Comparison of ENCODE assay signal across 10 cellular contexts in genomic region chr12:110579239-110579888, GRCh38. TPM values are rescaled to one million over a fixed set of nuclear protein-coding genes. Genes with fewer than 3 reads are reported as not detected.
DNase-seq lines count a peak whose midpoint lies in the region; ATAC-seq and TF ChIP-seq lines count a peak whose summit lies in the region.
"Had no signal": no experiment of that assay in that cellular context is flagged by ENCODE, and none has a peak within 500 bp of the region (broad histone marks: within the 10 kb centered on the region; RNA-seq: fewer than 3 reads in every experiment).

No MANE protein-coding gene starts in this region.

- no peak for DNase-seq in activated CD8-positive, alpha-beta memory T cell treated with anti-CD3 and anti-CD28 coated beads, Interleukin-2, amount 10 ng/mL, durations not matched to agents 7 days and 5 days
- no peak for DNase-seq in activated CD8-positive, alpha-beta memory T cell treated with anti-CD3 and anti-CD28 coated beads for 24 hours
- DNase-seq in Peyer's patch, result no peak
- DNase-seq in effector memory CD4-positive, alpha-beta T cell, result no peak
- peak in 1 of 2 donors; percentile 51 for DNase-seq in gastrocnemius medialis
- DNase-seq in epidermal melanocyte (ENCODE audit: insufficient read length, low spot score), result no peak
- no peak for DNase-seq in NCI-H2107 treated with DMSO at 0.1 percent for 48 hours (lab: John Stamatoyannopoulos, UW; ENCODE audit: unreplicated experiment)
- no peak for DNase-seq in testis
- DNase-seq: caudate nucleus, NCI-H2081 had no signal

- no peaks in the 10 kb centered on the region for H3K9me3 Mint-ChIP-seq in activated CD8-positive, alpha-beta memory T cell treated with anti-CD3 and anti-CD28 coated beads, Interleukin-2, amount 10 ng/mL, durations not matched to agents 7 days and 5 days (ENCODE audit: low read depth)

- peaks cover 77% of the 10 kb centered on the region for H3K4me1 Mint-ChIP-seq in activated CD8-positive, alpha-beta memory T cell treated with anti-CD3 and anti-CD28 coated beads, Interleukin-2, amount 10 ng/mL, durations not matched to agents 7 days and 5 days

- H3K27ac Mint-ChIP-seq in activated CD8-positive, alpha-beta memory T cell treated with anti-CD3 and anti-CD28 coated beads, Interleukin-2, amount 10 ng/mL, durations not matched to agents 7 days and 5 days, result peak overlapping the region; percentile 98

- no peak for ATAC-seq in activated CD8-positive, alpha-beta memory T cell treated with anti-CD3 and anti-CD28 coated beads, Interleukin-2, amount 10 ng/mL, durations not matched to agents 7 days and 5 days
- ATAC-seq in gastrocnemius medialis, result peak; percentile 14 to 18

- CTCF ChIA-PET in activated CD8-positive, alpha-beta memory T cell treated with anti-CD3 and anti-CD28 coated beads, Interleukin-2, amount 10 ng/mL, durations not matched to agents 7 days and 5 days (lab: Charles Lee), result interaction anchor here (0.8 to 2.4 kb wide), 8 partner anchors 11 to 148 kb away, joined by 3 to 9 read pairs (median 5); partner anchors contain the start of genes ARPC3 and FAM216A

- 88 to 91% methylated on average over 13 of the region's 13 CpGs for WGBS in testis, 2 donors

- H3K4me1 ChIP-seq in Peyer's patch (peaks cover 0 to 77% (median 29%) of the 10 kb centered on the region in 4 donors), gastrocnemius medialis (peaks cover 78 to 80% of the 10 kb centered on the region in 2 donors), testis (peaks cover 40% of the 10 kb centered on the region)
- peaks cover 37% of the 10 kb centered on the region for H3K4me1 ChIP-seq in effector memory CD4-positive, alpha-beta T cell (ENCODE audit: control insufficient read depth, insufficient read depth, low read length, poor library complexity, severe bottlenecking)

- intact Hi-C loops in gastrocnemius medialis (cut with DNase I; ENCODE audit: low total_unique reads), result no loop called here
- intact Hi-C loops in testis (cut with DNase I; ENCODE audit: low total_unique reads), result no loop called here

- in situ Hi-C loops in gastrocnemius medialis (cut with MboI; ENCODE audit: low sequenced_read_pairs in 4 of 4), result no loop called here

- TF ChIP-seq CTCF in Peyer's patch (IDR thresholded peaks at IDR 0.05), result no peak
- TF ChIP-seq CTCF in gastrocnemius medialis (IDR thresholded peaks at IDR 0.05 in 4 of 5, conservative IDR thresholded peaks at IDR 0.05 in 1 of 5), result no peak
- TF ChIP-seq CTCF in testis (IDR thresholded peaks at IDR 0.05), result no peak

- H3K27me3 Mint-ChIP-seq in activated CD8-positive, alpha-beta memory T cell treated with anti-CD3 and anti-CD28 coated beads, Interleukin-2, amount 10 ng/mL, durations not matched to agents 7 days and 5 days, result no peaks in the 10 kb centered on the region

- TF ChIP-seq POLR2A in Peyer's patch (IDR thresholded peaks at IDR 0.05), result no peak
- TF ChIP-seq POLR2A in gastrocnemius medialis (IDR thresholded peaks at IDR 0.05), result no peak
- no peak for TF ChIP-seq POLR2A in testis (IDR thresholded peaks at IDR 0.05)

- H3K9me3 ChIP-seq in Peyer's patch (no peaks in the 10 kb centered on the region), gastrocnemius medialis (no peaks in the 10 kb centered on the region), testis (no peaks in the 10 kb centered on the region)
- H3K9me3 ChIP-seq in effector memory CD4-positive, alpha-beta T cell (ENCODE audit: control insufficient read depth, low read length), result no peaks in the 10 kb centered on the region

- no peak overlapping the region for H3K4me3 ChIP-seq in Peyer's patch
- H3K4me3 ChIP-seq in effector memory CD4-positive, alpha-beta T cell (ENCODE audit: insufficient read depth, low read depth, low read length, poor library complexity, severe bottlenecking), result peak overlapping the region; percentile 0
- H3K4me3 ChIP-seq in gastrocnemius medialis, result peak overlapping the region; percentile 6 to 67 (median 20)
- no peak overlapping the region for H3K4me3 ChIP-seq in testis

- H3K36me3 Mint-ChIP-seq in activated CD8-positive, alpha-beta memory T cell treated with anti-CD3 and anti-CD28 coated beads, Interleukin-2, amount 10 ng/mL, durations not matched to agents 7 days and 5 days, result peaks cover 19% of the 10 kb centered on the region

- H3K27ac ChIP-seq in Peyer's patch (peak overlapping the region; percentile 46 to 89 (median 76)), gastrocnemius medialis (peak overlapping the region; percentile 91 to 98 (median 94)), testis (no peak overlapping the region)
- H3K27ac ChIP-seq in effector memory CD4-positive, alpha-beta T cell (ENCODE audit: insufficient read depth, low read length, poor library complexity, severe bottlenecking), result peak overlapping the region; percentile 76

- H3K36me3 ChIP-seq in Peyer's patch (no peaks in the 10 kb centered on the region), gastrocnemius medialis (no peaks in the 10 kb centered on the region), testis (ENCODE audit: low read depth, missing control alignments) (no peaks in the 10 kb centered on the region)
- no peaks in the 10 kb centered on the region for H3K36me3 ChIP-seq in effector memory CD4-positive, alpha-beta T cell (ENCODE audit: control insufficient read depth, insufficient read depth, low read length)

- H3K4me3 Mint-ChIP-seq in activated CD8-positive, alpha-beta memory T cell treated with anti-CD3 and anti-CD28 coated beads, Interleukin-2, amount 10 ng/mL, durations not matched to agents 7 days and 5 days, result peak overlapping the region; percentile 66

- H3K27me3 ChIP-seq in Peyer's patch, result no peaks in the 10 kb centered on the region
- H3K27me3 ChIP-seq in effector memory CD4-positive, alpha-beta T cell (replicated peaks; ENCODE audit: control insufficient read depth, insufficient read depth, low read length, poor library complexity, severe bottlenecking), result no peaks in the 10 kb centered on the region
- H3K27me3 ChIP-seq in gastrocnemius medialis, result no peaks in the 10 kb centered on the region
- no peaks in the 10 kb centered on the region for H3K27me3 ChIP-seq in testis

RNA-seq across cellular contexts. Expression of gene PPTC7, which starts 3.8 kb away (rescaled TPM):
- total RNA-seq in activated CD8-positive, alpha-beta memory T cell treated with anti-CD3 and anti-CD28 coated beads, Interleukin-2, amount 10 ng/mL, durations not matched to agents 7 days and 5 days, result 10 to 100 TPM; 23.2 to 32.9 TPM
- total RNA-seq in Peyer's patch (10 to 100 TPM; 19.5 to 21.4 (median 20.1) TPM), gastrocnemius medialis (10 to 100 TPM; 27.6 to 85.8 (median 58.4) TPM), testis (10 to 100 TPM; 29.0 to 30.8 TPM)
- polyA plus RNA-seq in testis (ENCODE audit: insufficient read depth, low read depth, low replicate concordance), result 23.7 TPM

RNA-seq across cellular contexts. Expression of gene TCTN1, which starts 34.6 kb away (rescaled TPM):
- total RNA-seq in activated CD8-positive, alpha-beta memory T cell treated with anti-CD3 and anti-CD28 coated beads, Interleukin-2, amount 10 ng/mL, durations not matched to agents 7 days and 5 days, result 1 to 10 TPM; 5.5 to 5.8 TPM
- total RNA-seq in Peyer's patch (10 to 100 TPM in 2 of 4 donors, 1 to 10 TPM in 2; 9.1 to 53.6 (median 9.7) TPM), gastrocnemius medialis (10 to 100 TPM in 3 of 4 donors, 1 to 10 TPM in 1; 4.7 to 30.8 (median 22.7) TPM), testis (100 to 1,000 TPM in 1 of 2 donors, 10 to 100 TPM in 1; 75.3 to 109 TPM)
- 106 TPM for polyA plus RNA-seq in testis (ENCODE audit: insufficient read depth, low read depth, low replicate concordance)

Comparison
In these comparisons a context has a peak if more than half of its experiments do, and no peak if none do; other contexts are left out.
1. H3K27ac ChIP-seq: peak in Peyer's patch (4 of 4), effector memory CD4-positive, alpha-beta T cell (single experiment) and gastrocnemius medialis (4 of 4); none in testis (0 of 2).
2. H3K4me3 ChIP-seq: peak in effector memory CD4-positive, alpha-beta T cell (single experiment) and gastrocnemius medialis (4 of 4); none in Peyer's patch (0 of 4) and testis (0 of 2).